Comparison of ENCODE assay signal across 22 cellular contexts in genomic region chr10:113340255-113340654, GRCh38.
"Had no signal": no experiment of that assay in that cellular context is flagged by ENCODE, and none has a peak within 500 bp of the region (broad histone marks: within the 10 kb centered on the region; RNA-seq: fewer than 3 reads in every experiment).

No MANE protein-coding gene starts in this region.

- H3K27me3 ChIP-seq: SJSA1 had no signal

- DNase-seq: KBM-7, MV-4-11, NCI-H1048, NCI-H1105, NCI-H1417, NCI-H1436 treated with DMSO at 0.1 percent for 48 hours, NCI-H1694, NCI-H1930, NCI-H2081, NCI-H2107, NCI-H226, NCI-H446, NCI-H510A, NCI-H524 treated with DMSO at 0.1 percent for 48 hours, NCI-H69, NCI-H774, Right ventricle myocardium superior, RPMI8226, SIG-M5 had no signal

- H3K4me3 ChIP-seq: SJSA1, SK-N-MC had no signal

- H3K36me3 ChIP-seq: SJSA1 had no signal

- H3K9me3 ChIP-seq: SJSA1 had no signal

- H3K27ac ChIP-seq: HL-60, SJSA1, SK-N-MC had no signal

- H3K4me1 ChIP-seq: SJSA1 had no signal
